ENCODE assay signal across 19 cellular contexts in genomic region chr9:2231831-2232230, GRCh38.
DNase-seq lines count a peak whose midpoint lies in the region; ATAC-seq and TF ChIP-seq lines count a peak whose summit lies in the region.
"Had no signal": no experiment of that assay in that cellular context is flagged by ENCODE, and none has a peak within 500 bp of the region (broad histone marks: within the 10 kb centered on the region; RNA-seq: fewer than 3 reads in every experiment).

No MANE protein-coding gene starts in this region.

- no peak for ATAC-seq in GM21526 (IDR thresholded peaks at IDR 0.05; ENCODE audit: low FRiP score, unreplicated experiment)
- ATAC-seq: K562; stimulated activated naive CD8-positive, alpha-beta T cell treated with anti-CD3 and anti-CD28 coated beads, Interleukin-15, Interleukin-2, amounts not matched to agents 100 U/mL and 50 U/mL, for 24 hours; upper lobe of right lung had no signal

- no peaks in the 10 kb centered on the region for H3K9me3 ChIP-seq in Karpas-422 (ENCODE audit: low read length)
- H3K9me3 ChIP-seq in WERI-Rb-1 (ENCODE audit: severe bottlenecking): peaks cover 8% of the 10 kb centered on the region
- H3K9me3 ChIP-seq: heart left ventricle, SJSA1, upper lobe of right lung had no signal

- H3K4me3 ChIP-seq in AG09309 (ENCODE audit: control insufficient read depth, low read depth, low read length) (no peak overlapping the region), Karpas-422 (ENCODE audit: low read length) (no peak overlapping the region), WERI-Rb-1 (ENCODE audit: low read depth, low read length) (no peak overlapping the region)
- H3K4me3 ChIP-seq: heart left ventricle, K562, SJSA1, upper lobe of right lung had no signal

- H3K4me1 ChIP-seq in Karpas-422 (ENCODE audit: low read length): peaks cover 96% of the 10 kb centered on the region
- H3K4me1 ChIP-seq: SJSA1 had no signal

- no peak overlapping the region for H2AFZ ChIP-seq in Karpas-422 (ENCODE audit: low read length)

- H3K27me3 ChIP-seq in Karpas-422 (ENCODE audit: low read length) (no peaks in the 10 kb centered on the region), WERI-Rb-1 (ENCODE audit: insufficient read depth, low read depth, severe bottlenecking) (no peaks in the 10 kb centered on the region)
- H3K27me3 ChIP-seq: heart left ventricle, SJSA1, upper lobe of right lung had no signal

- H3K9ac ChIP-seq in Karpas-422 (ENCODE audit: low read length): peak overlapping the region; percentile 47

- H3K4me2 ChIP-seq in Karpas-422 (ENCODE audit: low read depth, low read length, poor library complexity, severe bottlenecking): peak overlapping the region; percentile 17

- H3K27ac ChIP-seq in Karpas-422 (ENCODE audit: low read length) (peak overlapping the region; percentile 95), WERI-Rb-1 (no peak overlapping the region), caudate nucleus (ENCODE audit: low read depth, low read length) (no peak overlapping the region)
- H3K27ac ChIP-seq: SJSA1, upper lobe of right lung had no signal

- H3K79me2 ChIP-seq in Karpas-422 (ENCODE audit: low read length): no peaks in the 10 kb centered on the region

- H4K20me1 ChIP-seq in Karpas-422 (ENCODE audit: insufficient read depth, low read depth, low read length): no peaks in the 10 kb centered on the region

- H3K36me3 ChIP-seq in Karpas-422 (ENCODE audit: insufficient read depth, low read length) (no peaks in the 10 kb centered on the region; the same call in 1 of the 2 replicates), WERI-Rb-1 (no peaks in the 10 kb centered on the region)
- H3K36me3 ChIP-seq: heart left ventricle, SJSA1, upper lobe of right lung had no signal

- no peak for TF ChIP-seq CTCF in AG09309 (IDR thresholded peaks at IDR 0.05; ENCODE audit: control insufficient read depth, insufficient read depth, low read depth, low read length, missing control alignments)
- TF ChIP-seq CTCF in WERI-Rb-1 (IDR thresholded peaks at IDR 0.05; ENCODE audit: low read depth, low read length): no peak

- DNase-seq in AG09309 (ENCODE audit: low read depth): peak; percentile 34
- peak; percentile 72 for DNase-seq in Karpas-422
- DNase-seq in dedifferentiated amniotic fluid mesenchymal stem cell (ENCODE audit: extremely low spot score): peak; percentile 17
- DNase-seq in myocyte (ENCODE audit: low read depth): peak; percentile 66
- DNase-seq in WERI-Rb-1: no peak
- DNase-seq in caudate nucleus (lab: John Stamatoyannopoulos, UW): no peak
- DNase-seq in NCI-H82 (lab: John Stamatoyannopoulos, UW): no peak
- DNase-seq: activated CD4-positive, CD25-positive, alpha-beta regulatory T cell treated with anti-CD3 and anti-CD28 coated beads, Interleukin-2, amount 50 U/mL, for 72 hours; activated effector memory CD4-positive, alpha-beta T cell treated with Interleukin-2 at 50 U/mL for 16 hours; CD8-positive, alpha-beta memory T cell; DND-41; immature natural killer cell; NCI-H1105; stimulated activated naive CD8-positive, alpha-beta T cell treated with anti-CD3 and anti-CD28 coated beads, Interleukin-15, Interleukin-2, amounts not matched to agents 100 U/mL and 50 U/mL, for 24 hours; upper lobe of right lung had no signal

- H3K9me2 ChIP-seq in Karpas-422 (replicated peaks; ENCODE audit: insufficient read depth, low read length): no peaks in the 10 kb centered on the region

Comparison
In these comparisons a context has a peak if more than half of its experiments do, and no peak if none do; other contexts are left out.
1. DNase-seq: peak in AG09309 (single experiment), Karpas-422 (single experiment), dedifferentiated amniotic fluid mesenchymal stem cell (single experiment) and myocyte (single experiment); none in WERI-Rb-1 (single experiment), caudate nucleus (0 of 61) and NCI-H82 (single experiment).